1 cellular context compared by ENCODE assay signal in the genomic region with DNA sequence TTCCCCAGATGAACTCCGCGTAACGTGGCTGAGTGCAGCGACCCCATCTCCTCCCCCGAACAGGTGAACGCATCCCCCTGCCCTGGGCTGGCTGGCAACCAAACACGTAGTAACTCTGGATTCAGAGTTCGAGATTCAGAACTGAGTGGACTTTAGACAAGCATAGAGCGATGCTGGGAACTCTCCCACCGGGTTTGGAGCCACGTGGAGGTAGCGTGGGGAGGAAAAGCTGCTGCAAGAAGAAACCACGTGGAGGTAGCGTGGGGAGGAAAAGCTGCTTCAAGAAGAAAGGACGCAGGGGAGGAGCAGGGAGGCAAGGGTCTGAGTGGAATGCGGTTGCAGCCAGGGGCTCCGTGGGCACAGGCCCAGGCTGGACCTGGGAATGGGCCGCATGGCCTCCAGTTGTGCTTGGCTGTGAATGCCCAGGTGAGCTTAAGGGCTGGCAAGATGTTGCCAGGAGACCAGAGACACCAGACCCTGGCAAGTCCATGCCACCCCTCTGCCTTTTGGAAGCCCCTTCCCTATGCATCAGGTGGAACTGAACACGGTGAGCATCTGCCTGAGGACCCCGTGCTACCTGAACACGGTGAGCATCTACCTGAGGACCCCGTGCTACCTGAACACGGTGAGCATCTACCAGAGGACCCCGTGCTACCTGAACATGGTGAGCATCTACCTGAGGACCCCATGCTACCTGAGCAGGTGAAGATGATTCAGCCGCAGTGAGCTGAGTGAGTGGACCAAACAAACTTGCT.
TF ChIP-seq lines count a peak whose summit lies in the region.

No MANE protein-coding gene starts in this region.

TF ChIP-seq in HepG2, 621 proteins besides CTCF, POLR2A, EP300 and RAD21 (continued from another document and continues in another):
- TF ChIP-seq, protein P1, sequence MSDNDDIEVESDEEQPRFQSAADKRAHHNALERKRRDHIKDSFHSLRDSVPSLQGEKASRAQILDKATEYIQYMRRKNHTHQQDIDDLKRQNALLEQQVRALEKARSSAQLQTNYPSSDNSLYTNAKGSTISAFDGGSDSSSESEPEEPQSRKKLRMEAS (IDR thresholded peaks at IDR 0.05): peak; percentile 81
- peak; percentile 90 for TF ChIP-seq RFX5 (IDR thresholded peaks at IDR 0.05; ENCODE audit: low read depth, low read length)
- TF ChIP-seq SAFB2 (CRISPR knock-in tag; IDR thresholded peaks at IDR 0.05; ENCODE audit: borderline replicate concordance, low read depth): 0 out of 2 replicates have a peak, but pooled peaks have one; percentile 30
- 0 out of 2 replicates have a peak, but pooled peaks have one; percentile 6 for TF ChIP-seq ERF (CRISPR knock-in tag; IDR thresholded peaks at IDR 0.05)
- no peak for TF ChIP-seq ZNF652 (CRISPR knock-in tag; IDR thresholded peaks at IDR 0.05; ENCODE audit: borderline replicate concordance, low read depth)
- TF ChIP-seq, protein P2, sequence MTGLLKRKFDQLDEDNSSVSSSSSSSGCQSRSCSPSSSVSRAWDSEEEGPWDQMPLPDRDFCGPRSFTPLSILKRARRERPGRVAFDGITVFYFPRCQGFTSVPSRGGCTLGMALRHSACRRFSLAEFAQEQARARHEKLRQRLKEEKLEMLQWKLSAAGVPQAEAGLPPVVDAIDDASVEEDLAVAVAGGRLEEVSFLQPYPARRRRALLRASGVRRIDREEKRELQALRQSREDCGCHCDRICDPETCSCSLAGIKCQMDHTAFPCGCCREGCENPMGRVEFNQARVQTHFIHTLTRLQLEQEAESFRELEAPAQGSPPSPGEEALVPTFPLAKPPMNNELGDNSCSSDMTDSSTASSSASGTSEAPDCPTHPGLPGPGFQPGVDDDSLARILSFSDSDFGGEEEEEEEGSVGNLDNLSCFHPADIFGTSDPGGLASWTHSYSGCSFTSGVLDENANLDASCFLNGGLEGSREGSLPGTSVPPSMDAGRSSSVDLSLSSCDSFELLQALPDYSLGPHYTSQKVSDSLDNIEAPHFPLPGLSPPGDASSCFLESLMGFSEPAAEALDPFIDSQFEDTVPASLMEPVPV (CRISPR knock-in tag; IDR thresholded peaks at IDR 0.05): 0 out of 2 replicates have a peak, but pooled peaks have one; percentile 3
- TF ChIP-seq, protein P3, sequence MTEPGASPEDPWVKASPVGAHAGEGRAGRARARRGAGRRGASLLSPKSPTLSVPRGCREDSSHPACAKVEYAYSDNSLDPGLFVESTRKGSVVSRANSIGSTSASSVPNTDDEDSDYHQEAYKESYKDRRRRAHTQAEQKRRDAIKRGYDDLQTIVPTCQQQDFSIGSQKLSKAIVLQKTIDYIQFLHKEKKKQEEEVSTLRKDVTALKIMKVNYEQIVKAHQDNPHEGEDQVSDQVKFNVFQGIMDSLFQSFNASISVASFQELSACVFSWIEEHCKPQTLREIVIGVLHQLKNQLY (CRISPR knock-in tag; IDR thresholded peaks at IDR 0.05): 0 out of 2 replicates have a peak, but pooled peaks have one; percentile 20
- no peak for TF ChIP-seq ZNF431 (CRISPR knock-in tag; IDR thresholded peaks at IDR 0.05; ENCODE audit: borderline replicate concordance, low read depth)
- TF ChIP-seq, protein P4, sequence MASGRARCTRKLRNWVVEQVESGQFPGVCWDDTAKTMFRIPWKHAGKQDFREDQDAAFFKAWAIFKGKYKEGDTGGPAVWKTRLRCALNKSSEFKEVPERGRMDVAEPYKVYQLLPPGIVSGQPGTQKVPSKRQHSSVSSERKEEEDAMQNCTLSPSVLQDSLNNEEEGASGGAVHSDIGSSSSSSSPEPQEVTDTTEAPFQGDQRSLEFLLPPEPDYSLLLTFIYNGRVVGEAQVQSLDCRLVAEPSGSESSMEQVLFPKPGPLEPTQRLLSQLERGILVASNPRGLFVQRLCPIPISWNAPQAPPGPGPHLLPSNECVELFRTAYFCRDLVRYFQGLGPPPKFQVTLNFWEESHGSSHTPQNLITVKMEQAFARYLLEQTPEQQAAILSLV (CRISPR knock-in tag; IDR thresholded peaks at IDR 0.05; ENCODE audit: borderline replicate concordance): peak; percentile 54; the same call in 1 of the 2 replicates
- TF ChIP-seq, protein P5, sequence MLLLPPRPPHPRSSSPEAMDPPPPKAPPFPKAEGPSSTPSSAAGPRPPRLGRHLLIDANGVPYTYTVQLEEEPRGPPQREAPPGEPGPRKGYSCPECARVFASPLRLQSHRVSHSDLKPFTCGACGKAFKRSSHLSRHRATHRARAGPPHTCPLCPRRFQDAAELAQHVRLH (CRISPR knock-in tag; IDR thresholded peaks at IDR 0.05; ENCODE audit: borderline replicate concordance, low read depth): no peak
- no peak for TF ChIP-seq ATRX (CRISPR knock-in tag; IDR thresholded peaks at IDR 0.05; ENCODE audit: borderline replicate concordance)
- TF ChIP-seq, protein P6, sequence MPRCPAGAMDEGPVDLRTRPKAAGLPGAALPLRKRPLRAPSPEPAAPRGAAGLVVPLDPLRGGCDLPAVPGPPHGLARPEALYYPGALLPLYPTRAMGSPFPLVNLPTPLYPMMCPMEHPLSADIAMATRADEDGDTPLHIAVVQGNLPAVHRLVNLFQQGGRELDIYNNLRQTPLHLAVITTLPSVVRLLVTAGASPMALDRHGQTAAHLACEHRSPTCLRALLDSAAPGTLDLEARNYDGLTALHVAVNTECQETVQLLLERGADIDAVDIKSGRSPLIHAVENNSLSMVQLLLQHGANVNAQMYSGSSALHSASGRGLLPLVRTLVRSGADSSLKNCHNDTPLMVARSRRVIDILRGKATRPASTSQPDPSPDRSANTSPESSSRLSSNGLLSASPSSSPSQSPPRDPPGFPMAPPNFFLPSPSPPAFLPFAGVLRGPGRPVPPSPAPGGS (CRISPR knock-in tag; IDR thresholded peaks at IDR 0.05): peak; percentile 77; the same call in 1 of the 2 replicates
- TF ChIP-seq ATF7-NPFF (CRISPR knock-in tag; IDR thresholded peaks at IDR 0.05; ENCODE audit: low read depth): no peak
- TF ChIP-seq, protein P7, sequence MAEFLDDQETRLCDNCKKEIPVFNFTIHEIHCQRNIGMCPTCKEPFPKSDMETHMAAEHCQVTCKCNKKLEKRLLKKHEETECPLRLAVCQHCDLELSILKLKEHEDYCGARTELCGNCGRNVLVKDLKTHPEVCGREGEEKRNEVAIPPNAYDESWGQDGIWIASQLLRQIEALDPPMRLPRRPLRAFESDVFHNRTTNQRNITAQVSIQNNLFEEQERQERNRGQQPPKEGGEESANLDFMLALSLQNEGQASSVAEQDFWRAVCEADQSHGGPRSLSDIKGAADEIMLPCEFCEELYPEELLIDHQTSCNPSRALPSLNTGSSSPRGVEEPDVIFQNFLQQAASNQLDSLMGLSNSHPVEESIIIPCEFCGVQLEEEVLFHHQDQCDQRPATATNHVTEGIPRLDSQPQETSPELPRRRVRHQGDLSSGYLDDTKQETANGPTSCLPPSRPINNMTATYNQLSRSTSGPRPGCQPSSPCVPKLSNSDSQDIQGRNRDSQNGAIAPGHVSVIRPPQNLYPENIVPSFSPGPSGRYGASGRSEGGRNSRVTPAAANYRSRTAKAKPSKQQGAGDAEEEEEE (CRISPR knock-in tag; IDR thresholded peaks at IDR 0.05; ENCODE audit: borderline replicate concordance): 0 out of 2 replicates have a peak, but pooled peaks have one; percentile 40
- no peak for TF ChIP-seq SOX5 (CRISPR knock-in tag; IDR thresholded peaks at IDR 0.05; ENCODE audit: borderline replicate concordance)
- TF ChIP-seq KDM5A (IDR thresholded peaks at IDR 0.05; ENCODE audit: borderline replicate concordance, low read length): no peak
- no peak for TF ChIP-seq ZSCAN22 (CRISPR knock-in tag; IDR thresholded peaks at IDR 0.05)
- peak; percentile 71 for TF ChIP-seq ZNF883 (CRISPR knock-in tag; IDR thresholded peaks at IDR 0.05; ENCODE audit: not compliant biosample characterization)
- no peak for TF ChIP-seq NONO (IDR thresholded peaks at IDR 0.05)
- TF ChIP-seq NONO (CRISPR knock-in tag; conservative IDR thresholded peaks at IDR 0.05): 0 out of 2 replicates have a peak, but pooled peaks have one; percentile 31
- no peak for TF ChIP-seq ZNF207 (IDR thresholded peaks at IDR 0.05; ENCODE audit: borderline replicate concordance)
- no peak for TF ChIP-seq FOXK2 (IDR thresholded peaks at IDR 0.05)
- TF ChIP-seq, protein P8, sequence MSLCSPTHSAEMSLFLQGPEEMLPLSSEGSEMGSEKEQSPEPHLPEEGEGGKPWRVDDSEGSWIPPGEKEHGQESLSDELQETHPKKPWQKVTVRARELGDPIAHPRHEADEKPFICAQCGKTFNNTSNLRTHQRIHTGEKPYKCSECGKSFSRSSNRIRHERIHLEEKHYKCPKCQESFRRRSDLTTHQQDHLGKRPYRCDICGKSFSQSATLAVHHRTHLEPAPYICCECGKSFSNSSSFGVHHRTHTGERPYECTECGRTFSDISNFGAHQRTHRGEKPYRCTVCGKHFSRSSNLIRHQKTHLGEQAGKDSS (CRISPR knock-in tag; IDR thresholded peaks at IDR 0.05; ENCODE audit: borderline replicate concordance, low read depth): 0 out of 2 replicates have a peak, but pooled peaks have one; percentile 28
- TF ChIP-seq, protein P9, sequence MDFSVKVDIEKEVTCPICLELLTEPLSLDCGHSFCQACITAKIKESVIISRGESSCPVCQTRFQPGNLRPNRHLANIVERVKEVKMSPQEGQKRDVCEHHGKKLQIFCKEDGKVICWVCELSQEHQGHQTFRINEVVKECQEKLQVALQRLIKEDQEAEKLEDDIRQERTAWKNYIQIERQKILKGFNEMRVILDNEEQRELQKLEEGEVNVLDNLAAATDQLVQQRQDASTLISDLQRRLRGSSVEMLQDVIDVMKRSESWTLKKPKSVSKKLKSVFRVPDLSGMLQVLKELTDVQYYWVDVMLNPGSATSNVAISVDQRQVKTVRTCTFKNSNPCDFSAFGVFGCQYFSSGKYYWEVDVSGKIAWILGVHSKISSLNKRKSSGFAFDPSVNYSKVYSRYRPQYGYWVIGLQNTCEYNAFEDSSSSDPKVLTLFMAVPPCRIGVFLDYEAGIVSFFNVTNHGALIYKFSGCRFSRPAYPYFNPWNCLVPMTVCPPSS (IDR thresholded peaks at IDR 0.05): no peak
- TF ChIP-seq, protein P10, sequence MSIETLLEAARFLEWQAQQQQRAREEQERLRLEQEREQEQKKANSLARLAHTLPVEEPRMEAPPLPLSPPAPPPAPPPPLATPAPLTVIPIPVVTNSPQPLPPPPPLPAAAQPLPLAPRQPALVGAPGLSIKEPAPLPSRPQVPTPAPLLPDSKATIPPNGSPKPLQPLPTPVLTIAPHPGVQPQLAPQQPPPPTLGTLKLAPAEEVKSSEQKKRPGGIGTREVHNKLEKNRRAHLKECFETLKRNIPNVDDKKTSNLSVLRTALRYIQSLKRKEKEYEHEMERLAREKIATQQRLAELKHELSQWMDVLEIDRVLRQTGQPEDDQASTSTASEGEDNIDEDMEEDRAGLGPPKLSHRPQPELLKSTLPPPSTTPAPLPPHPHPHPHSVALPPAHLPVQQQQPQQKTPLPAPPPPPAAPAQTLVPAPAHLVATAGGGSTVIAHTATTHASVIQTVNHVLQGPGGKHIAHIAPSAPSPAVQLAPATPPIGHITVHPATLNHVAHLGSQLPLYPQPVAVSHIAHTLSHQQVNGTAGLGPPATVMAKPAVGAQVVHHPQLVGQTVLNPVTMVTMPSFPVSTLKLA (IDR thresholded peaks at IDR 0.05): peak; percentile 52
- peak; percentile 25; the same call in 1 of the 2 replicates for TF ChIP-seq SMAD9 (CRISPR knock-in tag; IDR thresholded peaks at IDR 0.05)
- no peak for TF ChIP-seq THYN1 (CRISPR knock-in tag; IDR thresholded peaks at IDR 0.05; ENCODE audit: borderline replicate concordance, low read depth)
- 0 out of 2 replicates have a peak, but pooled peaks have one; percentile 54 for TF ChIP-seq CHCHD3 (CRISPR knock-in tag; IDR thresholded peaks at IDR 0.05)
- no peak for TF ChIP-seq BRCA1 (CRISPR knock-in tag; IDR thresholded peaks at IDR 0.05)
- TF ChIP-seq, protein P11, sequence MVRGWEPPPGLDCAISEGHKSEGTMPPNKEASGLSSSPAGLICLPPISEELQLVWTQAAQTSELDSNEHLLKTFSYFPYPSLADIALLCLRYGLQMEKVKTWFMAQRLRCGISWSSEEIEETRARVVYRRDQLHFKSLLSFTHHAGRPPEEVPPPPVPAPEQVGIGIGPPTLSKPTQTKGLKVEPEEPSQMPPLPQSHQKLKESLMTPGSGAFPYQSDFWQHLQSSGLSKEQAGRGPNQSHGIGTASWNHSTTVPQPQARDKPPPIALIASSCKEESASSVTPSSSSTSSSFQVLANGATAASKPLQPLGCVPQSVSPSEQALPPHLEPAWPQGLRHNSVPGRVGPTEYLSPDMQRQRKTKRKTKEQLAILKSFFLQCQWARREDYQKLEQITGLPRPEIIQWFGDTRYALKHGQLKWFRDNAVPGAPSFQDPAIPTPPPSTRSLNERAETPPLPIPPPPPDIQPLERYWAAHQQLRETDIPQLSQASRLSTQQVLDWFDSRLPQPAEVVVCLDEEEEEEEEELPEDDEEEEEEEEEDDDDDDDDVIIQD (CRISPR knock-in tag; IDR thresholded peaks at IDR 0.05; ENCODE audit: low read depth): 0 out of 2 replicates have a peak, but pooled peaks have one; percentile 6
- 0 out of 2 replicates have a peak, but pooled peaks have one; percentile 30 for TF ChIP-seq ZFP37 (CRISPR knock-in tag; IDR thresholded peaks at IDR 0.05; ENCODE audit: borderline replicate concordance)
- TF ChIP-seq, protein P12, sequence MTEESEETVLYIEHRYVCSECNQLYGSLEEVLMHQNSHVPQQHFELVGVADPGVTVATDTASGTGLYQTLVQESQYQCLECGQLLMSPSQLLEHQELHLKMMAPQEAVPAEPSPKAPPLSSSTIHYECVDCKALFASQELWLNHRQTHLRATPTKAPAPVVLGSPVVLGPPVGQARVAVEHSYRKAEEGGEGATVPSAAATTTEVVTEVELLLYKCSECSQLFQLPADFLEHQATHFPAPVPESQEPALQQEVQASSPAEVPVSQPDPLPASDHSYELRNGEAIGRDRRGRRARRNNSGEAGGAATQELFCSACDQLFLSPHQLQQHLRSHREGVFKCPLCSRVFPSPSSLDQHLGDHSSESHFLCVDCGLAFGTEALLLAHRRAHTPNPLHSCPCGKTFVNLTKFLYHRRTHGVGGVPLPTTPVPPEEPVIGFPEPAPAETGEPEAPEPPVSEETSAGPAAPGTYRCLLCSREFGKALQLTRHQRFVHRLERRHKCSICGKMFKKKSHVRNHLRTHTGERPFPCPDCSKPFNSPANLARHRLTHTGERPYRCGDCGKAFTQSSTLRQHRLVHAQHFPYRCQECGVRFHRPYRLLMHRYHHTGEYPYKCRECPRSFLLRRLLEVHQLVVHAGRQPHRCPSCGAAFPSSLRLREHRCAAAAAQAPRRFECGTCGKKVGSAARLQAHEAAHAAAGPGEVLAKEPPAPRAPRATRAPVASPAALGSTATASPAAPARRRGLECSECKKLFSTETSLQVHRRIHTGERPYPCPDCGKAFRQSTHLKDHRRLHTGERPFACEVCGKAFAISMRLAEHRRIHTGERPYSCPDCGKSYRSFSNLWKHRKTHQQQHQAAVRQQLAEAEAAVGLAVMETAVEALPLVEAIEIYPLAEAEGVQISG (CRISPR knock-in tag; IDR thresholded peaks at IDR 0.05): 0 out of 2 replicates have a peak, but pooled peaks have one; percentile 13
- no peak for TF ChIP-seq SOX6 (IDR thresholded peaks at IDR 0.05)
- TF ChIP-seq SOX6 (CRISPR knock-in tag; IDR thresholded peaks at IDR 0.05): no peak
